15 cellular contexts compared by ENCODE assay signal in the genomic region with DNA sequence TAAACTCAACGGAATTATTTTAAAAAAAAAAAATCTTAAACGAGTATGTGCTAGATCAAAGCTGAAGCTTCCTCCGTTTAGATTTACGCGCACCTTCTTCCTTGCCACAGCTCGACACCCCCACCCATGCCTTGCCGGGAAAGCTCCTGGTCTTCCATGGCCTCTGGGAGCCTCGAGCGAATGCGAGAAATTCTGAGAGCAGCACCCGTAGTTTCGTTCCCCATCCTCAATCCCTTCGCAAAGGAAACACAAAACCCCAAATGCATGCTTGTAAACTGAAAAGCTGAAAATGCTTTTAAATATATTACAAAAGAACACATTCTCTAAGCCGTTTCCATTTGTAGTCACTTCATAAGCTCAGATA. TPM values are rescaled to one million over a fixed set of nuclear protein-coding genes. Genes with fewer than 3 reads are reported as not detected.
DNase-seq lines count a peak whose midpoint lies in the region; ATAC-seq and TF ChIP-seq lines count a peak whose summit lies in the region.
"Had no signal": no experiment of that assay in that cellular context is flagged by ENCODE, and none has a peak within 500 bp of the region (broad histone marks: within the 10 kb centered on the region; RNA-seq: fewer than 3 reads in every experiment).

No MANE protein-coding gene starts in this region.

- H3K36me3 Mint-ChIP-seq in T-cell = no peaks in the 10 kb centered on the region

- POLR2A ChIA-PET in SK-N-SH (lab: Yijun Ruan, JAX) = no interaction called here
- POLR2A ChIA-PET in T-cell (lab: Charles Lee) = no interaction called here

- TF ChIP-seq RAD21 in SK-N-SH (IDR thresholded peaks at IDR 0.05; ENCODE audit: low read length) = no peak

- dilution Hi-C loops in mammary epithelial cell (cut with HindIII; ENCODE audit: low sequenced_read_pairs) = loop anchor here (25.0 kb wide), 1 partner anchor 196 kb away; no protein-coding TSS in a partner anchor

- H3K9ac ChIP-seq in SK-N-SH (no peak overlapping the region), mammary epithelial cell (ENCODE audit: insufficient read depth, low read length) (peak overlapping the region; percentile 95), iPS-20b (ENCODE audit: low read depth, low read length) (no peak overlapping the region; the same call in 1 of the 2 replicates), smooth muscle cell (ENCODE audit: low read depth) (no peak overlapping the region)

- no TSS peak for BruUV-seq in mammary epithelial cell (replicated peaks; lab: Mats Ljungman, UMichigan)

- H3K27me3 ChIP-seq in SK-N-SH (ENCODE audit: insufficient read depth) = peaks cover 35% of the 10 kb centered on the region
- no peaks in the 10 kb centered on the region for H3K27me3 ChIP-seq in mammary epithelial cell (ENCODE audit: insufficient read depth, low read length)
- H3K27me3 ChIP-seq in iPS-20b (ENCODE audit: insufficient read depth, low read length) = peaks cover 74% of the 10 kb centered on the region
- peaks cover 50% of the 10 kb centered on the region for H3K27me3 ChIP-seq in smooth muscle cell (ENCODE audit: low read depth)

- H2AFZ ChIP-seq in SK-N-SH (ENCODE audit: low read depth) = no peak overlapping the region
- H2AFZ ChIP-seq in mammary epithelial cell (ENCODE audit: low read depth, low read length) = peak overlapping the region; percentile 59
- peak overlapping the region; percentile 86 for H2AFZ ChIP-seq in smooth muscle cell (ENCODE audit: low read depth)

- no peaks in the 10 kb centered on the region for H3K4me1 Mint-ChIP-seq in T-cell

- no peak overlapping the region for H3K4me2 ChIP-seq in SK-N-SH
- peak overlapping the region; percentile 83 for H3K4me2 ChIP-seq in mammary epithelial cell (ENCODE audit: insufficient read depth, low read depth, low read length)
- H3K4me2 ChIP-seq in smooth muscle cell = peak overlapping the region; percentile 89
- H3K4me2 ChIP-seq: A549 had no signal

- H3K9me2 ChIP-seq in SK-N-SH = no peaks in the 10 kb centered on the region

- no peak for ATAC-seq in SK-N-SH treated with all-trans-retinoic acid at 6 μM for 48 hours
- ATAC-seq in HG03571 (IDR thresholded peaks at IDR 0.05; ENCODE audit: unreplicated experiment) = no peak
- no peak for ATAC-seq in GM21515 (IDR thresholded peaks at IDR 0.05; ENCODE audit: unreplicated experiment)
- no peak for ATAC-seq in T-cell (replicated peaks in 1 of 4)
- ATAC-seq: A549; activated CD4-positive, CD25-positive, alpha-beta regulatory T cell treated with anti-CD3 and anti-CD28 coated beads, Interleukin-2, amount 50 U/mL, for 24 hours had no signal

- H3K4me3 ChIP-seq in SK-N-SH (ENCODE audit: low read depth in 2 of 2, low read length in 1 of 2) (no peak overlapping the region), mammary epithelial cell (replicated peaks in 1 of 3; ENCODE audit: insufficient read depth in 1 of 3, low read depth in 2 of 3, low read length in 3 of 3) (peak overlapping the region; percentile 55 to 86 (median 61)), iPS-20b (ENCODE audit: low read length) (peak overlapping the region; percentile 84), smooth muscle cell (peak overlapping the region; percentile 59)
- H3K4me3 ChIP-seq: A549 had no signal

- no peak overlapping the region for H3K27ac Mint-ChIP-seq in T-cell

- H4K20me1 ChIP-seq in SK-N-SH (ENCODE audit: insufficient read depth) (no peaks in the 10 kb centered on the region), mammary epithelial cell (ENCODE audit: insufficient read depth, low read length) (no peaks in the 10 kb centered on the region), smooth muscle cell (ENCODE audit: low read depth) (no peaks in the 10 kb centered on the region)

- no peak overlapping the region for H3K4me3 Mint-ChIP-seq in T-cell

- no peak overlapping the region for H3K27ac ChIP-seq in SK-N-SH (ENCODE audit: low read depth in 2 of 2, low read length in 1 of 2)
- H3K27ac ChIP-seq in mammary epithelial cell (ENCODE audit: insufficient read depth, low read depth, low read length) = peak overlapping the region; percentile 88
- H3K27ac ChIP-seq in iPS-20b (ENCODE audit: low read length) = no peak overlapping the region
- no peak overlapping the region for H3K27ac ChIP-seq in smooth muscle cell (ENCODE audit: low read depth)
- H3K27ac ChIP-seq: A549, HL-60 had no signal

- peaks cover 29 to 39% of the 10 kb centered on the region in 2 donors for H3K27me3 Mint-ChIP-seq in T-cell

- TF ChIP-seq CTCF in SK-N-SH (IDR thresholded peaks at IDR 0.05) = no peak
- TF ChIP-seq CTCF in mammary epithelial cell (conservative IDR thresholded peaks at IDR 0.05 in 1 of 2, IDR thresholded peaks at IDR 0.05 in 1 of 2; ENCODE audit: extremely low read depth in 1 of 2, insufficient read depth in 1 of 2, low read depth in 1 of 2, low read length in 2 of 2) = no peak
- no peak for TF ChIP-seq CTCF in smooth muscle cell (IDR thresholded peaks at IDR 0.05; ENCODE audit: borderline replicate concordance, insufficient read depth, poor library complexity, severe bottlenecking)

- intact Hi-C loops in mammary epithelial cell (cut with micrococcal nuclease) = no loop called here

- H3K9me3 ChIP-seq in SK-N-SH (no peaks in the 10 kb centered on the region), mammary epithelial cell (replicated peaks; ENCODE audit: insufficient read depth, low read length) (no peaks in the 10 kb centered on the region), iPS-20b (ENCODE audit: insufficient read depth, low read depth, low read length) (no peaks in the 10 kb centered on the region), smooth muscle cell (replicated peaks; ENCODE audit: low read depth) (no peaks in the 10 kb centered on the region)
- H3K9me3 ChIP-seq: A549 had no signal

- 13% methylated on average over 14 of the region's 14 CpGs for WGBS in SK-N-SH (ENCODE audit: low lambda C conversion rate)
- under 1% methylated on average over 13 of the region's 14 CpGs for WGBS in mammary epithelial cell (ENCODE audit: low coverage, missing lambda C conversion rate)
- 6% methylated on average over 14 of the region's 14 CpGs for WGBS in smooth muscle cell (ENCODE audit: low lambda C conversion rate)

- CTCF ChIA-PET in SK-N-SH (lab: Yijun Ruan, JAX) (interaction anchor here (1.5 kb wide), 1 partner anchor 75 kb away, joined by 3 read pairs; no protein-coding TSS in a partner anchor), mammary epithelial cell (lab: Charles Lee; ENCODE audit: low non-redundant PET) (interaction anchor here (0.7 kb wide), 1 partner anchor 1014 kb away, joined by 5 read pairs; no protein-coding TSS in a partner anchor), T-cell (lab: Charles Lee) (no interaction called here)

- peak; percentile 9 for DNase-seq in SK-N-SH
- DNase-seq in mammary epithelial cell = peak; percentile 60
- no peak for DNase-seq in smooth muscle cell (lab: John Stamatoyannopoulos, UW; ENCODE audit: unreplicated experiment)
- DNase-seq in T-cell = no peak
- DNase-seq: activated effector memory CD4-positive, alpha-beta T cell treated with Interleukin-2 at 50 U/mL for 16 hours; DMS 273 treated with DMSO at 0.1 percent for 48 hours; head of caudate nucleus; stimulated activated naive CD4-positive, alpha-beta T cell had no signal

- H3F3A ChIP-seq in SK-N-SH (replicated peaks; ENCODE audit: insufficient read depth) = no peaks in the 10 kb centered on the region
- no peaks in the 10 kb centered on the region for H3F3A ChIP-seq in smooth muscle cell (ENCODE audit: low read depth)

- H3K36me3 ChIP-seq in SK-N-SH (replicated peaks in 1 of 2; ENCODE audit: control insufficient read depth in 1 of 2, insufficient read depth in 2 of 2, low read length in 1 of 2) (no peaks in the 10 kb centered on the region), mammary epithelial cell (ENCODE audit: insufficient read depth, low read length) (no peaks in the 10 kb centered on the region), iPS-20b (ENCODE audit: insufficient read depth, low read depth, low read length) (no peaks in the 10 kb centered on the region), smooth muscle cell (ENCODE audit: low read depth) (no peaks in the 10 kb centered on the region)

- H3K79me2 ChIP-seq in SK-N-SH (ENCODE audit: insufficient read depth) = no peaks in the 10 kb centered on the region
- H3K79me2 ChIP-seq in mammary epithelial cell (ENCODE audit: insufficient read depth, low read length) = peaks cover 63% of the 10 kb centered on the region
- peaks cover 14% of the 10 kb centered on the region for H3K79me2 ChIP-seq in smooth muscle cell (ENCODE audit: low read depth)

- in situ Hi-C loops in mammary epithelial cell (cut with MboI; ENCODE audit: low sequenced_read_pairs in 2 of 2) = loop anchor here in 1 of 2 donors (25.0 kb wide), 1 partner anchor 196 kb away; no protein-coding TSS in a partner anchor

- TF ChIP-seq EP300 in SK-N-SH (IDR thresholded peaks at IDR 0.05; ENCODE audit: borderline replicate concordance in 1 of 2, low read depth in 1 of 2, low read length in 1 of 2) = no peak

- no peaks in the 10 kb centered on the region for H3K4me1 ChIP-seq in SK-N-SH (ENCODE audit: control insufficient read depth in 1 of 2, insufficient read depth in 2 of 2, low read depth in 1 of 2, low read length in 1 of 2)
- H3K4me1 ChIP-seq in mammary epithelial cell (ENCODE audit: insufficient read depth, low read length) = peaks cover 24% of the 10 kb centered on the region
- H3K4me1 ChIP-seq in iPS-20b (ENCODE audit: insufficient read depth, low read length) = peaks cover 14% of the 10 kb centered on the region; the same call in 1 of the 2 replicates
- peaks cover 9% of the 10 kb centered on the region for H3K4me1 ChIP-seq in smooth muscle cell (ENCODE audit: low read depth)
- H3K4me1 ChIP-seq: A549 had no signal

- peaks cover 0 to 13% (median 11%) of the 10 kb centered on the region in 3 donors for H3K9me3 Mint-ChIP-seq in T-cell

TF ChIP-seq in SK-N-SH, 30 proteins besides CTCF, POLR2A, EP300 and RAD21 (continues in another document):
- TF ChIP-seq MEF2A (IDR thresholded peaks at IDR 0.05; ENCODE audit: borderline replicate concordance, low read depth) = no peak
- TF ChIP-seq, protein P1, sequence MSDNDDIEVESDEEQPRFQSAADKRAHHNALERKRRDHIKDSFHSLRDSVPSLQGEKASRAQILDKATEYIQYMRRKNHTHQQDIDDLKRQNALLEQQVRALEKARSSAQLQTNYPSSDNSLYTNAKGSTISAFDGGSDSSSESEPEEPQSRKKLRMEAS (IDR thresholded peaks at IDR 0.05; ENCODE audit: low read depth) = no peak

TF ChIP-seq in SK-N-SH treated with all-trans-retinoic acid at 6 μM for 48 hours, 23 proteins besides CTCF, POLR2A, EP300 and RAD21:
- TF ChIP-seq ZC3H10 (CRISPR knock-in tag; IDR thresholded peaks at IDR 0.05) (no peak), CSDC2 (CRISPR knock-in tag; IDR thresholded peaks at IDR 0.05) (no peak)

RNA-seq across cellular contexts. Expression of a gene that starts 1.6 kb away (rescaled TPM):
- polyA plus RNA-seq in SK-N-SH (2012; rRNA removed) (not detected in 2 replicates), mammary epithelial cell (50.2 TPM), smooth muscle cell (3.3 and 9.7 TPM in 2 replicates)
- not detected in 2 replicates for polyA plus RNA-seq in SK-N-SH (2012; cell fraction: cytosol; rRNA removed)
- not detected in 2 replicates for polyA plus RNA-seq in SK-N-SH (2012; cell fraction: nucleus; rRNA removed)
- total RNA-seq in mammary epithelial cell (100 to 1,000 TPM; 125 to 272 TPM), smooth muscle cell (36.7 and 43.7 TPM in 2 replicates), T-cell (under 1 TPM in 1 of 5 donors, not detected in 4; 0.18 TPM)
- 78.5 TPM for polyA minus RNA-seq in mammary epithelial cell

Comparison
In these comparisons a context has a peak if more than half of its experiments do, and no peak if none do; other contexts are left out.
1. DNase-seq: peak in SK-N-SH (single experiment) and mammary epithelial cell (single experiment); none in smooth muscle cell (single experiment) and T-cell (0 of 34).
2. H3K4me3 ChIP-seq: peak in mammary epithelial cell (3 of 3), iPS-20b (single experiment) and smooth muscle cell (single experiment); none in SK-N-SH (0 of 2).
3. RNA of a gene that starts 1.6 kb away (total RNA-seq): 125 to 272 TPM in mammary epithelial cell and 36.7 to 43.7 TPM in smooth muscle cell; 0.18 TPM in T-cell; every median in the first group is over 10 times any median in the second.
4. CTCF ChIA-PET loops: an anchor here in SK-N-SH (1.5 kb wide) and mammary epithelial cell (0.7 kb wide); none called in T-cell.